15 cellular contexts compared by ENCODE assay signal in the genomic region with DNA sequence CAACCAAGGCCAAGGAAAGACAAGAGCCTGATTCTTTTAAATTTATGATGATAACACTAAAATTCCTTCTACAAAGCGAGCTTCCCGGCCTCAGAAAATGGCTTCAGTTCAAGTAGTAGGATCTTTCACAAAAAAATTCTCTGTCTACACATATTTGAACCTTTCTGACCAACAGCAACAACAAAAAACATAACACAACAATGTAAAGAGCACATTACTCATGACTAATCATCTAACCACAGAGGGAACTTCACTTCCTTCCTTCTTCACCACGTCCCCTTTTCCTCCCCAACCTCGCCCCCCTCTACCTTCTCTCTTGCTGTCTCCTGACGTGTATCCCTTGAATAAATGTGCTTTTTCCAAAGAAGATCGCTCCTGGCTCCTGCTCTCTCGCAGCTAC.
DNase-seq lines count a peak whose midpoint lies in the region; ATAC-seq, FAIRE-seq and TF ChIP-seq lines count a peak whose summit lies in the region.
"Had no signal": no experiment of that assay in that cellular context is flagged by ENCODE, and none has a peak within 500 bp of the region (broad histone marks: within the 10 kb centered on the region; RNA-seq: fewer than 3 reads in every experiment).

No MANE protein-coding gene starts in this region.

- H3K27ac ChIP-seq in SJSA1 (peak overlapping the region; percentile 57), upper lobe of right lung (no peak overlapping the region), ascending aorta (no peak overlapping the region)
- H3K27ac ChIP-seq: 22Rv1, Peyer's patch, WERI-Rb-1 had no signal

- FAIRE-seq in GM19239 (lab: Jason Lieb, UNC), result no peak
- FAIRE-seq: islet of Langerhans had no signal

- no peak overlapping the region for H3K4me3 ChIP-seq in SJSA1
- no peak overlapping the region for H3K4me3 ChIP-seq in fibroblast of pulmonary artery (replicated peaks; ENCODE audit: low read depth, low read length)
- H3K4me3 ChIP-seq in upper lobe of right lung, result no peak overlapping the region
- H3K4me3 ChIP-seq in ascending aorta, result no peak overlapping the region
- H3K4me3 ChIP-seq: Peyer's patch had no signal

- H3K9me3 ChIP-seq in SJSA1 (replicated peaks) (peaks cover 8% of the 10 kb centered on the region; the same call in 1 of the 2 replicates), upper lobe of right lung (no peaks in the 10 kb centered on the region), ascending aorta (peaks cover 7 to 19% of the 10 kb centered on the region in 2 donors)

- H3K36me3 ChIP-seq in SJSA1 (no peaks in the 10 kb centered on the region), upper lobe of right lung (no peaks in the 10 kb centered on the region), ascending aorta (no peaks in the 10 kb centered on the region)
- H3K36me3 ChIP-seq: Peyer's patch, WERI-Rb-1 had no signal

- H3K4me1 ChIP-seq in SJSA1 (replicated peaks) (peaks cover 16% of the 10 kb centered on the region), upper lobe of right lung (no peaks in the 10 kb centered on the region), ascending aorta (no peaks in the 10 kb centered on the region)
- H3K4me1 ChIP-seq: Peyer's patch had no signal

- H3K27me3 ChIP-seq in SJSA1 (replicated peaks) (no peaks in the 10 kb centered on the region), upper lobe of right lung (no peaks in the 10 kb centered on the region), ascending aorta (no peaks in the 10 kb centered on the region)
- H3K27me3 ChIP-seq: Peyer's patch had no signal

- intact Hi-C loops in upper lobe of right lung (cut with DNase I) (no loop called here), ascending aorta (cut with DNase I) (no loop called here)

- no peak for TF ChIP-seq CTCF in fibroblast of pulmonary artery (IDR thresholded peaks at IDR 0.05; ENCODE audit: low read length, missing control alignments)
- TF ChIP-seq CTCF in upper lobe of right lung (IDR thresholded peaks at IDR 0.05), result no peak
- no peak for TF ChIP-seq CTCF in ascending aorta (IDR thresholded peaks at IDR 0.05)

- peak; percentile 44 for DNase-seq in NK-92 treated with Interleukin-12 subunit alpha and Interleukin-12 subunit beta, amount 100 ng/mL, for 24 hours (lab: John Stamatoyannopoulos, UW)
- DNase-seq in NK-92 (lab: John Stamatoyannopoulos, UW; ENCODE audit: unreplicated experiment) (no peak), SJSA1 (ENCODE audit: low read depth in 1 of 2, low spot score in 2 of 2) (peak; percentile 70 to 71), fibroblast of pulmonary artery (ENCODE audit: low read depth) (peak; percentile 71), upper lobe of right lung (no peak), GM19239 (ENCODE audit: insufficient read length, low spot score) (no peak), ascending aorta (ENCODE audit: low spot score in 2 of 2) (no peak)
- DNase-seq in stimulated activated CD8-positive, alpha-beta memory T cell treated with anti-CD3 and anti-CD28 coated beads, Interleukin-4, amount 100 ng/mL, for 48 hours, result no peak
- DNase-seq: DMS53; nucleus accumbens; Peyer's patch; stimulated activated CD4-positive, alpha-beta T cell treated with anti-CD3 and anti-CD28 coated beads, Interleukin-2, amount 100 ng/mL, for 24 hours; WERI-Rb-1 had no signal

- peak; percentile 55 for ATAC-seq in upper lobe of right lung

Comparison
In these comparisons a context has a peak if more than half of its experiments do, and no peak if none do; other contexts are left out.
1. DNase-seq: peak in NK-92 treated with Interleukin-12 subunit alpha and Interleukin-12 subunit beta, amount 100 ng/mL, for 24 hours (single experiment), SJSA1 (2 of 2) and fibroblast of pulmonary artery (single experiment); none in NK-92 (single experiment), upper lobe of right lung (single experiment), GM19239 (single experiment), stimulated activated CD8-positive, alpha-beta memory T cell treated with anti-CD3 and anti-CD28 coated beads, Interleukin-4, amount 100 ng/mL, for 48 hours (single experiment) and ascending aorta (0 of 2).